8 cellular contexts compared by ENCODE assay signal in genomic region chr17:38464723-38465419, GRCh38. TPM values are rescaled to one million over a fixed set of nuclear protein-coding genes. Genes with fewer than 3 reads are reported as not detected.
DNase-seq lines count a peak whose midpoint lies in the region; ATAC-seq and TF ChIP-seq lines count a peak whose summit lies in the region.

No MANE protein-coding gene starts in this region.

- intact Hi-C loops in left lung (cut with DNase I), result no loop called here

- peaks cover 0 to 58% of the 10 kb centered on the region in 2 donors for H3K36me3 ChIP-seq in left lung
- peaks cover 55% of the 10 kb centered on the region for H3K36me3 ChIP-seq in suprapubic skin

- H3K4me1 ChIP-seq in left lung, result peaks cover 12 to 29% of the 10 kb centered on the region in 2 donors
- peaks cover 69% of the 10 kb centered on the region for H3K4me1 ChIP-seq in suprapubic skin

- DNase-seq in AG08396 (ENCODE audit: low spot score) (peak; percentile 95), M059J (ENCODE audit: low read depth) (peak; percentile 91), cerebellum (ENCODE audit: low spot score) (peak; percentile 91), left lung (peak; percentile 83 to 85), suprapubic skin (ENCODE audit: low spot score in 2 of 2) (peak; percentile 92 to 94)
- no peak for DNase-seq in activated CD4-positive, alpha-beta T cell treated with anti-CD3 and anti-CD28 coated beads for 1 hour

- TF ChIP-seq POLR2A in suprapubic skin (IDR thresholded peaks at IDR 0.05), result peak in 1 of 2 donors; percentile 14

- H3K9me3 ChIP-seq in left lung (no peaks in the 10 kb centered on the region), suprapubic skin (no peaks in the 10 kb centered on the region)

- no peak for TF ChIP-seq EP300 in suprapubic skin (IDR thresholded peaks at IDR 0.05)

- H3K27ac ChIP-seq in left lung (peak overlapping the region; percentile 74 to 88), suprapubic skin (peak overlapping the region; percentile 87)

- no peaks in the 10 kb centered on the region for H3K27me3 ChIP-seq in left lung
- no peaks in the 10 kb centered on the region for H3K27me3 ChIP-seq in suprapubic skin

- ATAC-seq in left lung, result peak; percentile 94
- ATAC-seq in GM19455 (IDR thresholded peaks at IDR 0.05; ENCODE audit: unreplicated experiment), result no peak
- no peak for ATAC-seq in GM21423 (IDR thresholded peaks at IDR 0.05; ENCODE audit: unreplicated experiment)

- H3K4me3 ChIP-seq in left lung (peak overlapping the region; percentile 31 to 32), suprapubic skin (peak overlapping the region; percentile 48)

- TF ChIP-seq CTCF in left lung (IDR thresholded peaks at IDR 0.05) (no peak), suprapubic skin (IDR thresholded peaks at IDR 0.05) (no peak)

- WGBS in suprapubic skin, result 30% methylated on average over 13 of the region's 28 CpGs

RNA-seq across cellular contexts. Expression of gene ARHGAP23, which starts 36.6 kb away (rescaled TPM):
- total RNA-seq in M059J (2014; rRNA removed; shearing (Covaris generic)), result 8.5 and 32.0 TPM in 2 replicates
- 35.2 TPM for total RNA-seq in cerebellum
- total RNA-seq in left lung, result 10 to 100 TPM; 49.1 to 51.0 TPM
- 100 to 1,000 TPM in 3 of 4 donors, 10 to 100 TPM in 1; 94.8 to 149 (median 121) TPM for total RNA-seq in suprapubic skin
